1 cellular context compared by ENCODE assay signal in genomic region chr18:3062798-3063563, GRCh38.
TF ChIP-seq lines count a peak whose summit lies in the region.

No MANE protein-coding gene starts in this region.

TF ChIP-seq in HepG2, 621 proteins besides CTCF, POLR2A, EP300 and RAD21 (continued from another document and continues in another):
- TF ChIP-seq ELF4 (CRISPR knock-in tag; IDR thresholded peaks at IDR 0.05; ENCODE audit: borderline replicate concordance) (0 out of 2 replicates have a peak, but pooled peaks have one; percentile 32), ELK4 (CRISPR knock-in tag; IDR thresholded peaks at IDR 0.05; ENCODE audit: borderline replicate concordance) (no peak), ZNF557 (CRISPR knock-in tag; IDR thresholded peaks at IDR 0.05) (0 out of 2 replicates have a peak, but pooled peaks have one; percentile 46), NR2C2 (CRISPR knock-in tag; IDR thresholded peaks at IDR 0.05; ENCODE audit: borderline replicate concordance) (no peak), RARG (CRISPR knock-in tag; IDR thresholded peaks at IDR 0.05; ENCODE audit: low read depth) (no peak), FUBP1 (CRISPR knock-in tag; IDR thresholded peaks at IDR 0.05; ENCODE audit: borderline replicate concordance) (no peak), ETS1 (CRISPR knock-in tag; IDR thresholded peaks at IDR 0.05) (no peak), NKX3-1 (CRISPR knock-in tag; IDR thresholded peaks at IDR 0.05) (peak; percentile 60; the same call in 1 of the 2 replicates), MYPOP (CRISPR knock-in tag; IDR thresholded peaks at IDR 0.05) (0 out of 2 replicates have a peak, but pooled peaks have one; percentile 43), ZBTB25 (CRISPR knock-in tag; IDR thresholded peaks at IDR 0.05) (peak; percentile 25; the same call in 1 of the 2 replicates), SALL1 (CRISPR knock-in tag; IDR thresholded peaks at IDR 0.05) (peak; percentile 52), MIXL1 (CRISPR knock-in tag; IDR thresholded peaks at IDR 0.05) (peak; percentile 50; the same call in 1 of the 2 replicates), ZNF879 (CRISPR knock-in tag; IDR thresholded peaks at IDR 0.05) (no peak), ZNF275 (CRISPR knock-in tag; IDR thresholded peaks at IDR 0.05; ENCODE audit: borderline replicate concordance) (0 out of 2 replicates have a peak, but pooled peaks have one; percentile 45), ZNF563 (CRISPR knock-in tag; IDR thresholded peaks at IDR 0.05) (0 out of 2 replicates have a peak, but pooled peaks have one; percentile 32), TCF7L2 (IDR thresholded peaks at IDR 0.05; ENCODE audit: low read depth, low read length) (no peak), FOXM1 (CRISPR knock-in tag; IDR thresholded peaks at IDR 0.05) (no peak), ZNF780A (CRISPR knock-in tag; IDR thresholded peaks at IDR 0.05) (no peak), SOX6 (IDR thresholded peaks at IDR 0.05) (no peak), SOX6 (CRISPR knock-in tag; IDR thresholded peaks at IDR 0.05) (peak; percentile 47), MBD4 (IDR thresholded peaks at IDR 0.05; ENCODE audit: borderline replicate concordance, low read length) (no peak), SRY (CRISPR knock-in tag; IDR thresholded peaks at IDR 0.05) (no peak), AHDC1 (CRISPR knock-in tag; IDR thresholded peaks at IDR 0.05; ENCODE audit: borderline replicate concordance) (no peak), MED8 (CRISPR knock-in tag; IDR thresholded peaks at IDR 0.05; ENCODE audit: insufficient replicate concordance) (no peak), TAF15 (IDR thresholded peaks at IDR 0.05; ENCODE audit: low read depth, low read length, poor library complexity, severe bottlenecking) (no peak), KMT2B (CRISPR knock-in tag; IDR thresholded peaks at IDR 0.05) (0 out of 2 replicates have a peak, but pooled peaks have one; percentile 30), MED13 (CRISPR knock-in tag; IDR thresholded peaks at IDR 0.05) (0 out of 2 replicates have a peak, but pooled peaks have one; percentile 49), EZH2 (conservative IDR thresholded peaks at IDR 0.05; ENCODE audit: low read depth, low read length) (no peak), ISL2 (CRISPR knock-in tag; IDR thresholded peaks at IDR 0.05) (0 out of 2 replicates have a peak, but pooled peaks have one; percentile 64), ZNF747 (CRISPR knock-in tag; IDR thresholded peaks at IDR 0.05; ENCODE audit: borderline replicate concordance) (no peak), HDAC2 (CRISPR knock-in tag; IDR thresholded peaks at IDR 0.05) (peak; percentile 64; the same call in 1 of the 2 replicates), TSC22D2 (CRISPR knock-in tag; IDR thresholded peaks at IDR 0.05; ENCODE audit: borderline replicate concordance) (no peak), MAF1 (CRISPR knock-in tag; IDR thresholded peaks at IDR 0.05; ENCODE audit: borderline replicate concordance) (0 out of 2 replicates have a peak, but pooled peaks have one; percentile 36), POGZ (CRISPR knock-in tag; IDR thresholded peaks at IDR 0.05) (peak; percentile 52; the same call in 1 of the 2 replicates), BRF2 (CRISPR knock-in tag; IDR thresholded peaks at IDR 0.05) (no peak; the same call in 1 of the 2 replicates), HMGXB4 (CRISPR knock-in tag; IDR thresholded peaks at IDR 0.05; ENCODE audit: borderline replicate concordance in 1 of 2, low read depth in 1 of 2) (peak; percentile 50 to 71; a peak in 2 of 4 replicates), ATF7-NPFF (CRISPR knock-in tag; IDR thresholded peaks at IDR 0.05; ENCODE audit: low read depth) (no peak), ATM (IDR thresholded peaks at IDR 0.05; ENCODE audit: borderline replicate concordance) (no peak), CEBPG (CRISPR knock-in tag; IDR thresholded peaks at IDR 0.05) (peak; percentile 60; the same call in 1 of the 2 replicates), POLR2AphosphoS2 (IDR thresholded peaks at IDR 0.05; ENCODE audit: low read depth, low read length) (no peak), ZNF503 (CRISPR knock-in tag; IDR thresholded peaks at IDR 0.05) (peak; percentile 68; the same call in 1 of the 2 replicates)
